ENCODE assay signal across 16 cellular contexts in the genomic region with DNA sequence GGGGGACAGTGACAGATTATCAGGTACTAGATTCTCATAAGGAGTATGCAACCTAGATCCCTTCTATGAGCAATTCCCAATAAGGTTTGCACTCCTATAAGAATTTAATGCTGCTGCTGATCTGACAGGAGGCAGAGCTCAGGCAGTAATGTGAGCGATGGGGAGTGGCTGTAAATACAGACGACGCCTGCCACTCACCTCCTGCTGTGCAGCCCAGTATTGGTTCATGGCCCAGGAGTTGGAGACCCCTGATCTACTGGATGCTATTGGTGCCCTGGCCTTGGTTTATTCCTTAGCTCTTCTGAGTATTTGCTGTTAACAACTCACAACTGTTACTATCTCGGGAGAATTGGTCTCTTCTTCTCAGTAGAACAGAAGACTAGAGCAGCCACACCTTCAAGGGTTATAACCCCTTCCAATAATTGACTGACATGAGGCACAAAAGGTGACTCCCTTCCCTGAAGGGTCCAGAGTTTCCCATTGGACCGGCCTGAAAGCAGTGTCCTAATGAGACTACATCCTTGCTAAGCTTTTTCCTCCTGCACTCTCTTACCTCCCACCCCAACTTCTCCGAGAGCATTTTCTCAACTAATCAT.
"Had no signal": no experiment of that assay in that cellular context is flagged by ENCODE, and none has a peak within 500 bp of the region (broad histone marks: within the 10 kb centered on the region; RNA-seq: fewer than 3 reads in every experiment).

No MANE protein-coding gene starts in this region.

- H3K9me3 Mint-ChIP-seq: activated naive CD8-positive, alpha-beta T cell treated with anti-CD3 and anti-CD28 coated beads, Interleukin-2, amount 50 U/mL, for 24 hours; activated T-helper 1 cell treated with anti-CD3 and anti-CD28 coated beads, Interleukin-12 subunit alpha, Interleukin-12 subunit beta, Interleukin-2, Interleukin-4 antibody, amounts not matched to agents 30 ng/mL and 10 ng/mL and 1 ng/mL, durations not matched to agents 14 hours and 24 hours and 36 hours; stimulated activated naive CD8-positive, alpha-beta T cell treated with anti-CD3 and anti-CD28 coated beads, Interleukin-15, amount 100 ng/mL, for 72 hours had no signal

- H3K27ac ChIP-seq: ascending aorta, cardiac muscle cell, gastroesophageal sphincter, parathyroid adenoma, testis had no signal

- H3K27ac Mint-ChIP-seq: activated CD4-positive, alpha-beta T cell treated with anti-CD3 and anti-CD28 coated beads for 36 hours; activated CD8-positive, alpha-beta T cell treated with anti-CD3 and anti-CD28 coated beads, Interleukin-2, amount 10 ng/mL, durations not matched to agents 7 days and 5 days; activated naive CD8-positive, alpha-beta T cell treated with anti-CD3 and anti-CD28 coated beads, Interleukin-2, amount 50 U/mL, for 24 hours; activated T-helper 1 cell treated with anti-CD3 and anti-CD28 coated beads, Interleukin-12 subunit alpha, Interleukin-12 subunit beta, Interleukin-2, Interleukin-4 antibody, amounts not matched to agents 30 ng/mL and 10 ng/mL and 1 ng/mL, durations not matched to agents 14 hours and 24 hours and 36 hours; stimulated activated naive CD8-positive, alpha-beta T cell treated with anti-CD3 and anti-CD28 coated beads, Interleukin-15, amount 100 ng/mL, for 72 hours had no signal

- H3K4me1 ChIP-seq: ascending aorta, gastroesophageal sphincter, parathyroid adenoma, testis had no signal

- H3K4me3 Mint-ChIP-seq: activated CD4-positive, alpha-beta T cell treated with anti-CD3 and anti-CD28 coated beads for 36 hours; activated CD8-positive, alpha-beta T cell treated with anti-CD3 and anti-CD28 coated beads, Interleukin-2, amount 10 ng/mL, durations not matched to agents 7 days and 5 days; activated naive CD8-positive, alpha-beta T cell treated with anti-CD3 and anti-CD28 coated beads, Interleukin-2, amount 50 U/mL, for 24 hours; activated T-helper 1 cell treated with anti-CD3 and anti-CD28 coated beads, Interleukin-12 subunit alpha, Interleukin-12 subunit beta, Interleukin-2, Interleukin-4 antibody, amounts not matched to agents 30 ng/mL and 10 ng/mL and 1 ng/mL, durations not matched to agents 14 hours and 24 hours and 36 hours; stimulated activated naive CD8-positive, alpha-beta T cell treated with anti-CD3 and anti-CD28 coated beads, Interleukin-15, amount 100 ng/mL, for 72 hours had no signal

- H3K9me3 ChIP-seq: ascending aorta, gastroesophageal sphincter, testis had no signal

- H3K9ac ChIP-seq: parathyroid adenoma had no signal

- ATAC-seq: activated CD4-positive, alpha-beta T cell treated with anti-CD3 and anti-CD28 coated beads for 36 hours; activated CD8-positive, alpha-beta T cell treated with anti-CD3 and anti-CD28 coated beads, Interleukin-2, amount 10 ng/mL, durations not matched to agents 7 days and 5 days; activated naive CD8-positive, alpha-beta T cell treated with anti-CD3 and anti-CD28 coated beads, Interleukin-2, amount 50 U/mL, for 24 hours; gastroesophageal sphincter; stimulated activated naive CD8-positive, alpha-beta T cell treated with anti-CD3 and anti-CD28 coated beads, Interleukin-15, amount 100 ng/mL, for 72 hours had no signal

- H3K27me3 ChIP-seq: ascending aorta, cardiac muscle cell, gastroesophageal sphincter, testis had no signal

- H3K36me3 ChIP-seq: ascending aorta, cardiac muscle cell, gastroesophageal sphincter had no signal

- H3K27me3 Mint-ChIP-seq: activated CD4-positive, alpha-beta T cell treated with anti-CD3 and anti-CD28 coated beads for 36 hours; activated naive CD8-positive, alpha-beta T cell treated with anti-CD3 and anti-CD28 coated beads, Interleukin-2, amount 50 U/mL, for 24 hours; stimulated activated naive CD8-positive, alpha-beta T cell treated with anti-CD3 and anti-CD28 coated beads, Interleukin-15, amount 100 ng/mL, for 72 hours had no signal

- DNase-seq: activated CD4-positive, alpha-beta T cell treated with anti-CD3 and anti-CD28 coated beads for 36 hours; activated CD8-positive, alpha-beta T cell treated with anti-CD3 and anti-CD28 coated beads, Interleukin-2, amount 10 ng/mL, durations not matched to agents 7 days and 5 days; activated naive CD4-positive, alpha-beta T cell treated with Interleukin-2 at 50 U/mL for 16 hours; activated naive CD8-positive, alpha-beta T cell treated with anti-CD3 and anti-CD28 coated beads, Interleukin-2, amount 50 U/mL, for 24 hours; effector CD8-positive, alpha-beta T cell; mesendoderm; stimulated activated CD4-positive, alpha-beta T cell treated with anti-CD3 and anti-CD28 coated beads, Interleukin-15, amount 100 ng/mL, for 24 hours; stimulated activated CD4-positive, alpha-beta T cell treated with anti-CD3 and anti-CD28 coated beads, Interleukin-4, amount 100 ng/mL, for 24 hours; stimulated activated naive CD8-positive, alpha-beta T cell treated with anti-CD3 and anti-CD28 coated beads, Interleukin-15, amount 100 ng/mL, for 72 hours; T-helper 9 cell; testis had no signal

- H3K4me3 ChIP-seq: ascending aorta, cardiac muscle cell, gastroesophageal sphincter, testis had no signal
